ENCODE assay signal across 1 cellular context in genomic region chr13:112587767-112588489, GRCh38.
TF ChIP-seq lines count a peak whose summit lies in the region.

Gene TUBGCP3 (minus strand): TSS chr13:112588153. CDS start chr13:112587980, 173 bp downstream.

TF ChIP-seq in K562, 482 proteins besides CTCF, POLR2A, EP300 and RAD21 (continued from another document and continues in another):
- no peak for TF ChIP-seq CHD7 (IDR thresholded peaks at IDR 0.05; ENCODE audit: low read depth, low read length)
- TF ChIP-seq PTBP1 (IDR thresholded peaks at IDR 0.05; ENCODE audit: low read depth, low read length), result no peak
- TF ChIP-seq RAD51 (IDR thresholded peaks at IDR 0.05; ENCODE audit: borderline replicate concordance, low read depth), result no peak
- peak; percentile 80 to 96 (median 92) for TF ChIP-seq YY1 (IDR thresholded peaks at IDR 0.05; ENCODE audit: borderline replicate concordance in 1 of 3, control insufficient read depth in 1 of 3, extremely low read depth in 1 of 3, insufficient read depth in 3 of 3, insufficient read length in 1 of 3, insufficient replicate concordance in 2 of 3, low read depth in 1 of 3, low read length in 2 of 3)
- TF ChIP-seq ZBTB33 (CRISPR knock-in tag; IDR thresholded peaks at IDR 0.05), result peak; percentile 60; the same call in 1 of the 2 replicates
- peak in 1 of 2 experiments; percentile 97; a peak in 2 of 4 replicates for TF ChIP-seq TRIM24 (IDR thresholded peaks at IDR 0.05)
- no peak for TF ChIP-seq ZNF263 (CRISPR knock-in tag; IDR thresholded peaks at IDR 0.05; ENCODE audit: borderline replicate concordance)
- no peak for TF ChIP-seq ILK (tag; IDR thresholded peaks at IDR 0.05; ENCODE audit: borderline replicate concordance, low read depth)
- no peak for TF ChIP-seq ZNF584 (CRISPR knock-in tag; IDR thresholded peaks at IDR 0.05; ENCODE audit: low read depth)
- no peak for TF ChIP-seq NR2F6 (CRISPR knock-in tag; IDR thresholded peaks at IDR 0.05)
- peak; percentile 97 for TF ChIP-seq RBFOX2 (IDR thresholded peaks at IDR 0.05; ENCODE audit: low read depth, low read length)
- TF ChIP-seq PKNOX1 (IDR thresholded peaks at IDR 0.05), result no peak
- peak; percentile 85 for TF ChIP-seq GMEB1 (CRISPR knock-in tag; IDR thresholded peaks at IDR 0.05)
- 0 out of 2 replicates have a peak, but pooled peaks have one; percentile 48 for TF ChIP-seq ZNF197 (CRISPR knock-in tag; IDR thresholded peaks at IDR 0.05; ENCODE audit: low read depth)
- TF ChIP-seq SRSF9 (IDR thresholded peaks at IDR 0.05; ENCODE audit: borderline replicate concordance, low read depth, low read length), result no peak
- peak; percentile 84 for TF ChIP-seq GTF2E2 (tag; IDR thresholded peaks at IDR 0.05)
- no peak for TF ChIP-seq ZNF507 (tag; conservative IDR thresholded peaks at IDR 0.05)
- no peak for TF ChIP-seq CEBPG (CRISPR knock-in tag; IDR thresholded peaks at IDR 0.05)
- no peak for TF ChIP-seq CEBPG (tag; conservative IDR thresholded peaks at IDR 0.05 in 1 of 2, IDR thresholded peaks at IDR 0.05 in 1 of 2)
- TF ChIP-seq CTCFL (IDR thresholded peaks at IDR 0.05; ENCODE audit: borderline replicate concordance, insufficient read depth, low read depth, low read length, poor library complexity, severe bottlenecking), result no peak
- peak; percentile 75 for TF ChIP-seq LCOR (CRISPR knock-in tag; IDR thresholded peaks at IDR 0.05)
- no peak for TF ChIP-seq DEAF1 (CRISPR knock-in tag; IDR thresholded peaks at IDR 0.05)
- TF ChIP-seq RFX1 (IDR thresholded peaks at IDR 0.05), result no peak
- peak; percentile 78 for TF ChIP-seq FIP1L1 (IDR thresholded peaks at IDR 0.05; ENCODE audit: low read depth, low read length, poor library complexity, severe bottlenecking)
- no peak for TF ChIP-seq CUX1 (CRISPR knock-in tag; IDR thresholded peaks at IDR 0.05)
